Comparison of ENCODE assay signal across 13 cellular contexts in the genomic region with DNA sequence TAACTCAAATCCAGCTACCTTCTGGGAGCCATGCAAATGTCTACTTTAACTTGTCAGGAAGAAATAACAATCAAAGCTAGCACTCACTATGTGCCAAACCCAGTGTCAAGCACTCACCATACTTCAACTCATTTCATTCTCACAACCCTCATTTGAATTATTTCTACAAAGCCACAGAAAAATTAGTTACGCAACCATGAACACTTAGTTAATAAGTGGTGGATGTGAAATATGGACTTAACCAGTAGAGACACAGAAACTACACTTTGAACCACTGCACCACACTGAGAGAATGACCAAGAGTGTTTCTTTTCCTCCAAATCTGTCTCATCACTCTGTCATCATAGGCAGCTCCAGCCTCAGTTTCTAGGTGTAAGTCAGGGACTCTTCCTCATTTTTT.
DNase-seq lines count a peak whose midpoint lies in the region; ATAC-seq and FAIRE-seq lines count a peak whose summit lies in the region.
"Had no signal": no experiment of that assay in that cellular context is flagged by ENCODE, and none has a peak within 500 bp of the region (broad histone marks: within the 10 kb centered on the region; RNA-seq: fewer than 3 reads in every experiment).

No MANE protein-coding gene starts in this region.

- no peak overlapping the region for H3K4me3 ChIP-seq in small intestine (ENCODE audit: low read depth in 1 of 2, low read length in 2 of 2)

- no peaks in the 10 kb centered on the region for H3K9me3 ChIP-seq in small intestine (ENCODE audit: control insufficient read depth, low read depth)

- ATAC-seq in GM18498 (IDR thresholded peaks at IDR 0.05; ENCODE audit: unreplicated experiment) = peak; percentile 93
- peak; percentile 92 for ATAC-seq in GM19467 (IDR thresholded peaks at IDR 0.05; ENCODE audit: unreplicated experiment)
- peak; percentile 95 for ATAC-seq in HG02973 (IDR thresholded peaks at IDR 0.05; ENCODE audit: unreplicated experiment)
- ATAC-seq: activated CD8-positive, alpha-beta T cell treated with anti-CD3 and anti-CD28 coated beads for 36 hours; effector memory CD8-positive, alpha-beta T cell had no signal

- FAIRE-seq in small intestine (lab: Jason Lieb, UNC) = no peak

- H3K36me3 ChIP-seq in small intestine (ENCODE audit: control insufficient read depth in 2 of 2, insufficient read depth in 2 of 2, low read length in 2 of 2) = no peaks in the 10 kb centered on the region

- H3K27ac ChIP-seq in small intestine (ENCODE audit: low read depth in 1 of 2, low read length in 1 of 2) = no peak overlapping the region

- no peaks in the 10 kb centered on the region for H3K27me3 ChIP-seq in small intestine (ENCODE audit: control insufficient read depth in 2 of 2, insufficient read depth in 2 of 2, low read length in 2 of 2)

- WGBS in small intestine, 3 donors = 95 to 100% (median 95%) methylated on average over 1 of the region's 1 CpG

- DNase-seq in M059J (ENCODE audit: low read depth) (peak; percentile 18), DMS 273 (lab: John Stamatoyannopoulos, UW; ENCODE audit: unreplicated experiment) (no peak), small intestine (no peak), NCI-H748 treated with DMSO at 0.1 percent for 48 hours (lab: John Stamatoyannopoulos, UW) (no peak), D341Med (ENCODE audit: low spot score) (no peak)
- DNase-seq: activated CD8-positive, alpha-beta T cell treated with anti-CD3 and anti-CD28 coated beads for 36 hours; amygdala; effector memory CD8-positive, alpha-beta T cell; H7; NCI-H526 treated with DMSO at 0.1 percent for 48 hours had no signal

- no peaks in the 10 kb centered on the region for H3K4me1 ChIP-seq in small intestine (ENCODE audit: control insufficient read depth in 2 of 2, insufficient read depth in 1 of 2, low read depth in 1 of 2, low read length in 1 of 2)
